Comparison of ENCODE assay signal across 17 cellular contexts in the genomic region with DNA sequence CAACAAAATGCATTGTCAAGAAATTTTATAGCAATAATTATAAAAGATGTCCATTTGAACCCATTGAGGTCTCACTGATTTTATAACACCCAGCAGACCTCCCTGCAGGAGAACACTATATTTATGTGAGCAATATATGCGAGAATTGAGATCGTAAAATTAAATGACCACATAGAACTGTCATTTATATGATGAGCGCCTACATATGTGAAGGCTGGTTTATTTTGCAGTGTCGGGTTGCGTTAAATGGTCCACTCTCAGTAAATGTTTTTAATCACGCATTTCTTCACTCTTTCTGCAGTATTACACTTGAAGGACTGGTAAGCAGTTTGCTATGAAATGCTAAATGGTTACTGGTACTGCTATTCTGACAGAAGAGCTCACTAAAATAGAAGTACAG.
A peak's percentile ranks its signal among the peaks of the same experiment; 100 is the strongest.
DNase-seq lines count a peak whose midpoint lies in the region; ATAC-seq and TF ChIP-seq lines count a peak whose summit lies in the region.
"Had no signal": no experiment of that assay in that cellular context is flagged by ENCODE, and none has a peak within 500 bp of the region (broad histone marks: within the 10 kb centered on the region; RNA-seq: fewer than 3 reads in every experiment).

No MANE protein-coding gene starts in this region.

- H3K36me3 ChIP-seq in HEK293 (ENCODE audit: control insufficient read depth in 2 of 2, insufficient read depth in 1 of 2, low read length in 2 of 2) (no peaks in the 10 kb centered on the region), vagina (no peaks in the 10 kb centered on the region)

- H3K9me3 ChIP-seq in HEK293 (ENCODE audit: control insufficient read depth, insufficient read depth, low read depth, low read length) = no peaks in the 10 kb centered on the region
- H3K9me3 ChIP-seq in vagina = no peaks in the 10 kb centered on the region

- H3K4me1 ChIP-seq in HEK293 (ENCODE audit: control insufficient read depth, insufficient read depth, low read length) (no peaks in the 10 kb centered on the region), vagina (no peaks in the 10 kb centered on the region)

- H3K27ac ChIP-seq in HEK293 (ENCODE audit: extremely low read depth, low read depth, low read length) (no peak overlapping the region), vagina (no peak overlapping the region)
- H3K27ac ChIP-seq: C4-2B had no signal

- CTCF ChIA-PET in HEK293 (lab: Yijun Ruan, JAX) = no interaction called here

- H3K27me3 ChIP-seq in vagina = no peaks in the 10 kb centered on the region

- no peak overlapping the region for H3K4me3 ChIP-seq in HEK293 (ENCODE audit: low read depth, low read length)
- H3K4me3 ChIP-seq in vagina = no peak overlapping the region

- no peak for TF ChIP-seq CTCF in HEK293 (tag by site-specific recombination; IDR thresholded peaks at IDR 0.05)
- no peak for TF ChIP-seq CTCF in vagina (IDR thresholded peaks at IDR 0.05)

- POLR2A ChIA-PET in HEK293 (lab: Yijun Ruan, JAX) = no interaction called here

- ATAC-seq in GM21576 (IDR thresholded peaks at IDR 0.05; ENCODE audit: unreplicated experiment) = no peak
- ATAC-seq: HCT116, HepG2 had no signal

- DNase-seq in NCI-H146 treated with DMSO at 0.1 percent for 48 hours (lab: John Stamatoyannopoulos, UW; ENCODE audit: unreplicated experiment) = peak; percentile 25
- DNase-seq in NCI-H146 (lab: John Stamatoyannopoulos, UW) = no peak
- peak; percentile 95 for DNase-seq in NCI-H2081 treated with DMSO at 0.1 percent for 48 hours (lab: John Stamatoyannopoulos, UW)
- DNase-seq in left kidney (ENCODE audit: low read depth, low spot score) = peak; percentile 36
- DNase-seq in vagina (ENCODE audit: extremely low spot score in 2 of 2) = no peak
- DNase-seq: AML-193; CD4-positive, alpha-beta T cell; DMS153; DMS79; GF-D8; GOT3; H7 had no signal

- intact Hi-C loops in vagina (cut with DNase I) = no loop called here

- no peak for TF ChIP-seq POLR2A in vagina (IDR thresholded peaks at IDR 0.05)

TF ChIP-seq in HEK293, 187 proteins besides CTCF, POLR2A, EP300 and RAD21:
- no peak for TF ChIP-seq ZNF473 (tag by site-specific recombination; IDR thresholded peaks at IDR 0.05)
- peak; percentile 52 for TF ChIP-seq WT1 (tag by site-specific recombination; IDR thresholded peaks at IDR 0.05)
- no peak for TF ChIP-seq ZFP69B (tag by site-specific recombination; IDR thresholded peaks at IDR 0.05)

Comparison
In these comparisons a context has a peak if more than half of its experiments do, and no peak if none do; other contexts are left out.
1. DNase-seq: peak in NCI-H146 treated with DMSO at 0.1 percent for 48 hours (single experiment), NCI-H2081 treated with DMSO at 0.1 percent for 48 hours (single experiment) and left kidney (single experiment); none in NCI-H146 (single experiment) and vagina (0 of 2).